In the genomic region with DNA sequence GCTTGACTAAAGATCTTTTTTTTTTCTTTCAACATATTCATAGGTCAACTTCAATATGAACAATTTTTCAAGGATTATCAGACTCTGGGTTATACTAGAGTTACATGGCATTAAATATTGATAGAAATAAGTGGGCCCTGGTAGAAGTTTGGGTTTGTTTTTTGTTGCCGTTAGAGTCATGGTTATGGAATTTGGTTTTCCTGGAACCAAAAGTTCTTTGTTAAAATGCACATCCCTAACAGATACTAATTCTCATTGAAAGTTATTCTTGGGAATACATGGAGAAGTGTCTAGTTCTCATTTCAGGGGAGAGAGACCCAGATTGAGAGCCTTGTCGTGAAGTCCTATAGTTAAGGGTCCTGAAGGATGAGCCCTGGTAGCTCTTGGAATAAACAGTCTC, we compare ENCODE assay signal across 13 cellular contexts.
DNase-seq lines count a peak whose midpoint lies in the region; TF ChIP-seq lines count a peak whose summit lies in the region.
"Had no signal": no experiment of that assay in that cellular context is flagged by ENCODE, and none has a peak within 500 bp of the region (broad histone marks: within the 10 kb centered on the region; RNA-seq: fewer than 3 reads in every experiment).

No MANE protein-coding gene starts in this region.

- H3K27me3 ChIP-seq in skeletal muscle satellite cell (ENCODE audit: control insufficient read depth, insufficient read depth, low read length): no peaks in the 10 kb centered on the region

- peak overlapping the region; percentile 44 for H3K9ac ChIP-seq in skeletal muscle satellite cell (ENCODE audit: low read depth, low read length)

- no peak for TF ChIP-seq CTCF in fibroblast of the aortic adventitia (IDR thresholded peaks at IDR 0.05; ENCODE audit: insufficient read depth, low read length)
- TF ChIP-seq CTCF in RWPE1 (conservative IDR thresholded peaks at IDR 0.05; ENCODE audit: low read depth): no peak

- DNase-seq in AG08396 (ENCODE audit: low spot score) (peak; percentile 25), LHCN-M2 (ENCODE audit: low read depth) (peak; percentile 55), fibroblast of the aortic adventitia (ENCODE audit: low read depth) (peak; percentile 39), glomerular visceral epithelial cell (ENCODE audit: extremely low spot score) (no peak), AML-193 (lab: John Stamatoyannopoulos, UW) (no peak), RWPE1 (ENCODE audit: low spot score) (no peak), NCI-H526 (lab: John Stamatoyannopoulos, UW) (no peak)
- DNase-seq: C1 segment of cervical spinal cord; Calu3; CD4-positive, alpha-beta T cell; DMS 273 treated with DMSO at 0.1 percent for 48 hours had no signal

- peak overlapping the region; percentile 46 for H3K4me2 ChIP-seq in skeletal muscle satellite cell (ENCODE audit: low read length)

- H3K4me3 ChIP-seq in fibroblast of the aortic adventitia (ENCODE audit: low read depth, low read length): no peak overlapping the region
- peak overlapping the region; percentile 25 for H3K4me3 ChIP-seq in skeletal muscle satellite cell (ENCODE audit: low read length)
- H3K4me3 ChIP-seq: HAP-1 had no signal

- no peaks in the 10 kb centered on the region for H3K36me3 ChIP-seq in skeletal muscle satellite cell (ENCODE audit: insufficient read depth, low read length)
- H3K36me3 ChIP-seq: HAP-1 had no signal

- no peak overlapping the region for H3K27ac ChIP-seq in RWPE1

- POLR2A ChIA-PET in RWPE1 (lab: Yijun Ruan, JAX; ENCODE audit: low non-redundant PET): no interaction called here

- CTCF ChIA-PET in RWPE1 (lab: Yijun Ruan, JAX): no interaction called here

- H3K4me1 ChIP-seq in skeletal muscle satellite cell (ENCODE audit: control insufficient read depth, insufficient read depth, low read length): peaks cover 23% of the 10 kb centered on the region
- H3K4me1 ChIP-seq: HAP-1 had no signal

- H3K9me3 ChIP-seq in skeletal muscle satellite cell (replicated peaks; ENCODE audit: low read length): no peaks in the 10 kb centered on the region
- H3K9me3 ChIP-seq: HAP-1 had no signal

Comparison
In these comparisons a context has a peak if more than half of its experiments do, and no peak if none do; other contexts are left out.
1. DNase-seq: peak in AG08396 (single experiment), LHCN-M2 (single experiment) and fibroblast of the aortic adventitia (single experiment); none in glomerular visceral epithelial cell (single experiment), AML-193 (0 of 2), RWPE1 (single experiment) and NCI-H526 (0 of 2).